18 cellular contexts compared by ENCODE assay signal in genomic region chr17:37062036-37062435, GRCh38.
"Had no signal": no experiment of that assay in that cellular context is flagged by ENCODE, and none has a peak within 500 bp of the region (broad histone marks: within the 10 kb centered on the region; RNA-seq: fewer than 3 reads in every experiment).

No MANE protein-coding gene starts in this region.

- DNase-seq: activated CD4-positive, alpha-beta T cell treated with anti-CD3 and anti-CD28 coated beads, Interleukin-2, amount 50 U/mL, for 4 hours; activated CD4-positive, CD25-positive, alpha-beta regulatory T cell treated with anti-CD3 and anti-CD28 coated beads, Interleukin-2, amount 50 U/mL, for 72 hours; activated effector memory CD4-positive, alpha-beta T cell treated with Interleukin-2 at 50 U/mL for 16 hours; activated T-cell treated with anti-CD3 and anti-CD28 coated beads, Interleukin-2, amount 50 U/mL, for 1 hour; amygdala; dermis blood vessel endothelial cell; erythroblast; hypothalamus; lower lobe of right lung; substantia nigra; transverse colon had no signal

- H3K9me3 ChIP-seq: breast epithelium, lower lobe of right lung, transverse colon had no signal

- H3K9me3 Mint-ChIP-seq: activated naive CD4-positive, alpha-beta T cell treated with anti-CD3 and anti-CD28 coated beads, Interleukin-2, amount 50 U/mL, for 24 hours; mesothelial cell of epicardium; neural progenitor cell; T-helper 2 cell treated with Interferon-gamma antibody and Interleukin-4, amounts not matched to agents 5 μg/mL and 100 μg/mL, for 36 hours had no signal

- H3K4me3 ChIP-seq: breast epithelium, lower lobe of right lung, neural progenitor cell, skin epidermis, transverse colon had no signal

- H3K27me3 ChIP-seq: breast epithelium had no signal

- H3K4me3 Mint-ChIP-seq: activated naive CD4-positive, alpha-beta T cell treated with anti-CD3 and anti-CD28 coated beads, Interleukin-2, amount 50 U/mL, for 24 hours; mesothelial cell of epicardium; neural progenitor cell; T-helper 2 cell treated with Interferon-gamma antibody and Interleukin-4, amounts not matched to agents 5 μg/mL and 100 μg/mL, for 36 hours had no signal

- H3K27ac ChIP-seq: breast epithelium, lower lobe of right lung, neural progenitor cell, parathyroid adenoma, skin epidermis, transverse colon had no signal

- H3K36me3 ChIP-seq: breast epithelium, neural progenitor cell had no signal

- H3K4me1 Mint-ChIP-seq: activated naive CD4-positive, alpha-beta T cell treated with anti-CD3 and anti-CD28 coated beads, Interleukin-2, amount 50 U/mL, for 24 hours; mesothelial cell of epicardium had no signal

- H3K27ac Mint-ChIP-seq: activated naive CD4-positive, alpha-beta T cell treated with anti-CD3 and anti-CD28 coated beads, Interleukin-2, amount 50 U/mL, for 24 hours; mesothelial cell of epicardium; neural progenitor cell; T-helper 2 cell treated with Interferon-gamma antibody and Interleukin-4, amounts not matched to agents 5 μg/mL and 100 μg/mL, for 36 hours had no signal

- ATAC-seq: lower lobe of right lung had no signal
